ENCODE assay signal across 25 cellular contexts in genomic region chr15:61820951-61821350, GRCh38.
"Had no signal": no experiment of that assay in that cellular context is flagged by ENCODE, and none has a peak within 500 bp of the region (broad histone marks: within the 10 kb centered on the region; RNA-seq: fewer than 3 reads in every experiment).

No MANE protein-coding gene starts in this region.

- H3K27me3 ChIP-seq: colonic mucosa, gastrocnemius medialis, hepatocyte had no signal

- FAIRE-seq: colon, endometrium, endothelial cell of umbilical vein, frontal cortex had no signal

- DNase-seq: colonic mucosa; cortex of kidney; dorsolateral prefrontal cortex; effector CD4-positive, alpha-beta T cell; effector CD8-positive, alpha-beta T cell; effector memory CD4-positive, alpha-beta T cell; effector memory CD8-positive, alpha-beta T cell; erythroblast; esophagus squamous epithelium; foreskin fibroblast; foreskin keratinocyte; foreskin melanocyte; gastrocnemius medialis; heart left ventricle; heart right ventricle had no signal

- H3K4me3 Mint-ChIP-seq: dendritic cell treated with granulocyte-macrophage colony-stimulating factor and Interleukin-4, amounts not matched to agents 40 ng/mL and 50 ng/mL, for 4 days; effector memory CD8-positive, alpha-beta T cell had no signal

- H3K4me3 ChIP-seq: colonic mucosa, coronary artery, dorsolateral prefrontal cortex, esophagus squamous epithelium, gastrocnemius medialis, gastroesophageal sphincter, heart left ventricle, heart right ventricle, hepatocyte had no signal

- H3K27me3 Mint-ChIP-seq: dendritic cell treated with granulocyte-macrophage colony-stimulating factor and Interleukin-4, amounts not matched to agents 40 ng/mL and 50 ng/mL, for 4 days had no signal

- H3K27ac ChIP-seq: colonic mucosa, coronary artery, dorsolateral prefrontal cortex, epithelial cell of prostate, esophagus squamous epithelium, foreskin keratinocyte, gastrocnemius medialis, gastroesophageal sphincter, heart left ventricle, heart right ventricle, hepatocyte had no signal

- H3K9me3 ChIP-seq: colonic mucosa, esophagus squamous epithelium, gastrocnemius medialis, gastroesophageal sphincter, heart left ventricle, heart right ventricle had no signal

- H3K9me3 Mint-ChIP-seq: dendritic cell treated with granulocyte-macrophage colony-stimulating factor and Interleukin-4, amounts not matched to agents 40 ng/mL and 50 ng/mL, for 4 days; effector memory CD8-positive, alpha-beta T cell had no signal

- H3K36me3 ChIP-seq: colonic mucosa, esophagus squamous epithelium, gastrocnemius medialis, gastroesophageal sphincter, heart left ventricle, heart right ventricle had no signal

- H3K4me1 ChIP-seq: colonic mucosa, esophagus squamous epithelium, foreskin keratinocyte, gastrocnemius medialis, gastroesophageal sphincter, heart left ventricle, heart right ventricle had no signal

- H3K27ac Mint-ChIP-seq: dendritic cell treated with granulocyte-macrophage colony-stimulating factor and Interleukin-4, amounts not matched to agents 40 ng/mL and 50 ng/mL, for 4 days; effector memory CD8-positive, alpha-beta T cell had no signal

- ATAC-seq: effector memory CD8-positive, alpha-beta T cell; esophagus mucosa; foreskin keratinocyte; gastrocnemius medialis; gastroesophageal sphincter; heart left ventricle; heart right ventricle had no signal
